In genomic region chr2:101899257-101899656, GRCh38 we compare ENCODE assay signal across 13 cellular contexts.
A peak's percentile ranks its signal among the peaks of the same experiment; 100 is the strongest.
DNase-seq lines count a peak whose midpoint lies in the region; ATAC-seq and TF ChIP-seq lines count a peak whose summit lies in the region.
"Had no signal": no experiment of that assay in that cellular context is flagged by ENCODE, and none has a peak within 500 bp of the region (broad histone marks: within the 10 kb centered on the region; RNA-seq: fewer than 3 reads in every experiment).

No MANE protein-coding gene starts in this region.

- DNase-seq in mammary epithelial cell (no peak), MCF 10A (ENCODE audit: unreplicated experiment) (no peak), RWPE2 (ENCODE audit: low spot score) (no peak), epithelial cell of prostate (ENCODE audit: low read depth, low spot score) (no peak), uterus (no peak)
- no peak for DNase-seq in activated CD4-positive, alpha-beta T cell treated with anti-CD3 and anti-CD28 coated beads for 36 hours
- DNase-seq: AML-193, DMS 273 treated with DMSO at 0.1 percent for 48 hours, GOT3 had no signal

- peak overlapping the region; percentile 22 for H3K4me2 ChIP-seq in mammary epithelial cell (ENCODE audit: insufficient read depth, low read depth, low read length)
- H3K4me2 ChIP-seq: BLaER1 had no signal

- H3K4me1 Mint-ChIP-seq in MCF 10A (ENCODE audit: insufficient read depth, unreplicated experiment): peaks cover 9% of the 10 kb centered on the region
- peaks cover 38% of the 10 kb centered on the region for H3K4me1 Mint-ChIP-seq in activated CD4-positive, alpha-beta T cell treated with anti-CD3 and anti-CD28 coated beads for 36 hours

- H3K9me3 ChIP-seq in mammary epithelial cell (replicated peaks; ENCODE audit: insufficient read depth, low read length): no peaks in the 10 kb centered on the region
- no peaks in the 10 kb centered on the region for H3K9me3 ChIP-seq in RWPE2 (ENCODE audit: severe bottlenecking)
- H3K9me3 ChIP-seq in uterus: no peaks in the 10 kb centered on the region
- H3K9me3 ChIP-seq: HAP-1 had no signal

- H3K4me3 ChIP-seq in mammary epithelial cell (replicated peaks in 1 of 3; ENCODE audit: insufficient read depth in 1 of 3, low read depth in 2 of 3, low read length in 3 of 3) (no peak overlapping the region), RWPE2 (ENCODE audit: severe bottlenecking) (no peak overlapping the region), uterus (no peak overlapping the region)
- H3K4me3 ChIP-seq: BLaER1, HAP-1 had no signal

- no peaks in the 10 kb centered on the region for H3K27me3 Mint-ChIP-seq in MCF 10A (ENCODE audit: insufficient read depth, unreplicated experiment)
- H3K27me3 Mint-ChIP-seq in activated CD4-positive, alpha-beta T cell treated with anti-CD3 and anti-CD28 coated beads for 36 hours: peaks cover 7% of the 10 kb centered on the region

- no peaks in the 10 kb centered on the region for H3K9me3 Mint-ChIP-seq in MCF 10A (ENCODE audit: unreplicated experiment)
- peaks cover 4% of the 10 kb centered on the region for H3K9me3 Mint-ChIP-seq in activated CD4-positive, alpha-beta T cell treated with anti-CD3 and anti-CD28 coated beads for 36 hours (ENCODE audit: low read depth)

- TF ChIP-seq CTCF in mammary epithelial cell (conservative IDR thresholded peaks at IDR 0.05 in 1 of 2, IDR thresholded peaks at IDR 0.05 in 1 of 2; ENCODE audit: extremely low read depth in 1 of 2, insufficient read depth in 1 of 2, low read depth in 1 of 2, low read length in 2 of 2) (no peak), MCF 10A (IDR thresholded peaks at IDR 0.05; ENCODE audit: unreplicated experiment) (no peak), RWPE2 (IDR thresholded peaks at IDR 0.05; ENCODE audit: poor library complexity, severe bottlenecking) (no peak), uterus (IDR thresholded peaks at IDR 0.05) (no peak)

- no peak for ATAC-seq in RWPE2 (ENCODE audit: low read depth)
- ATAC-seq in HG02840 (IDR thresholded peaks at IDR 0.05; ENCODE audit: low FRiP score, unreplicated experiment): no peak
- ATAC-seq in activated CD4-positive, alpha-beta T cell treated with anti-CD3 and anti-CD28 coated beads for 36 hours: no peak

- BruUV-seq in mammary epithelial cell (replicated peaks; lab: Mats Ljungman, UMichigan) (no TSS peak), MCF 10A (replicated peaks; lab: Mats Ljungman, UMichigan) (no TSS peak)

- no peak overlapping the region for H2AFZ ChIP-seq in mammary epithelial cell (ENCODE audit: low read depth, low read length)

- H3K4me1 ChIP-seq in mammary epithelial cell (ENCODE audit: insufficient read depth, low read length) (peaks cover 28% of the 10 kb centered on the region), RWPE2 (ENCODE audit: insufficient read depth, poor library complexity, severe bottlenecking) (peaks cover 19% of the 10 kb centered on the region), uterus (no peaks in the 10 kb centered on the region)
- H3K4me1 ChIP-seq: BLaER1, HAP-1 had no signal

- peak overlapping the region; percentile 60 for H3K27ac ChIP-seq in mammary epithelial cell (ENCODE audit: insufficient read depth, low read depth, low read length)
- peak overlapping the region; percentile 41 for H3K27ac ChIP-seq in RWPE2 (ENCODE audit: poor library complexity, severe bottlenecking)
- H3K27ac ChIP-seq in epithelial cell of prostate: peak overlapping the region; percentile 65
- H3K27ac ChIP-seq in uterus: no peak overlapping the region
- H3K27ac ChIP-seq: 22Rv1, BLaER1 had no signal

- H4K20me1 ChIP-seq in mammary epithelial cell (ENCODE audit: insufficient read depth, low read length): no peaks in the 10 kb centered on the region
- H4K20me1 ChIP-seq: BLaER1 had no signal

- POLR2A ChIA-PET in MCF 10A (lab: Yijun Ruan, JAX): interaction anchor here (0.7 kb wide), 1 partner anchor 205 kb away, joined by 3 read pairs; no protein-coding TSS in a partner anchor
- POLR2A ChIA-PET in activated CD4-positive, alpha-beta T cell treated with anti-CD3 and anti-CD28 coated beads for 36 hours (lab: Charles Lee): interaction anchor here (0.6 to 1.0 kb wide), 2 partner anchors 15 to 537 kb away, joined by 3 to 4 read pairs; no protein-coding TSS in a partner anchor

- H3K36me3 ChIP-seq in mammary epithelial cell (ENCODE audit: insufficient read depth, low read length): peaks cover 20% of the 10 kb centered on the region
- H3K36me3 ChIP-seq in RWPE2 (ENCODE audit: low read depth): peaks cover 6% of the 10 kb centered on the region; the same call in 1 of the 2 replicates
- no peaks in the 10 kb centered on the region for H3K36me3 ChIP-seq in uterus

- no peaks in the 10 kb centered on the region for H3K27me3 ChIP-seq in mammary epithelial cell (ENCODE audit: insufficient read depth, low read length)
- no peaks in the 10 kb centered on the region for H3K27me3 ChIP-seq in RWPE2 (ENCODE audit: insufficient read depth, poor library complexity, severe bottlenecking)
- H3K27me3 ChIP-seq in uterus: no peaks in the 10 kb centered on the region
- H3K27me3 ChIP-seq: BLaER1 had no signal

- peaks cover 50% of the 10 kb centered on the region for H3K36me3 Mint-ChIP-seq in MCF 10A (ENCODE audit: insufficient read depth, unreplicated experiment)
- H3K36me3 Mint-ChIP-seq in activated CD4-positive, alpha-beta T cell treated with anti-CD3 and anti-CD28 coated beads for 36 hours (ENCODE audit: low read depth): peaks cover 18% of the 10 kb centered on the region

- TF ChIP-seq POLR2A in uterus (IDR thresholded peaks at IDR 0.05): no peak

- dilution Hi-C loops in mammary epithelial cell (cut with HindIII; ENCODE audit: low sequenced_read_pairs): no loop called here

- in situ Hi-C loops in mammary epithelial cell (cut with MboI; ENCODE audit: low sequenced_read_pairs in 2 of 2): no loop called here

- CTCF ChIA-PET in mammary epithelial cell (lab: Charles Lee; ENCODE audit: low non-redundant PET): no interaction called here
- CTCF ChIA-PET in MCF 10A (lab: Yijun Ruan, JAX): interaction anchor here (1.3 kb wide), 1 partner anchor 15 kb away, joined by 6 read pairs; no protein-coding TSS in a partner anchor
- CTCF ChIA-PET in activated CD4-positive, alpha-beta T cell treated with anti-CD3 and anti-CD28 coated beads for 36 hours (lab: Charles Lee): interaction anchor here (0.6 to 5.8 kb wide), 8 partner anchors 15 to 469 kb away, joined by 3 to 33 read pairs (median 4); no protein-coding TSS in a partner anchor

- no peaks in the 10 kb centered on the region for H3K79me2 ChIP-seq in mammary epithelial cell (ENCODE audit: insufficient read depth, low read length)

- intact Hi-C loops in mammary epithelial cell (cut with micrococcal nuclease) (no loop called here), MCF 10A (cut with micrococcal nuclease) (no loop called here), uterus (cut with DNase I; ENCODE audit: low total_unique reads) (no loop called here)
- intact Hi-C loops in activated CD4-positive, alpha-beta T cell treated with anti-CD3 and anti-CD28 coated beads for 36 hours (cut with DNase I, micrococcal nuclease): no loop called here

- H3K4me3 Mint-ChIP-seq in MCF 10A (ENCODE audit: unreplicated experiment): no peak overlapping the region
- H3K4me3 Mint-ChIP-seq in activated CD4-positive, alpha-beta T cell treated with anti-CD3 and anti-CD28 coated beads for 36 hours: no peak overlapping the region

- no peak overlapping the region for H3K9ac ChIP-seq in mammary epithelial cell (ENCODE audit: insufficient read depth, low read length)
- H3K9ac ChIP-seq: BLaER1 had no signal

- H3K27ac Mint-ChIP-seq in MCF 10A (ENCODE audit: low read depth, unreplicated experiment): no peak overlapping the region
- no peak overlapping the region for H3K27ac Mint-ChIP-seq in activated CD4-positive, alpha-beta T cell treated with anti-CD3 and anti-CD28 coated beads for 36 hours

Comparison
In these comparisons a context has a peak if more than half of its experiments do, and no peak if none do; other contexts are left out.
1. H3K27ac ChIP-seq: peak in mammary epithelial cell (single experiment), RWPE2 (single experiment) and epithelial cell of prostate (single experiment); none in uterus (0 of 2).